23 cellular contexts compared by ENCODE assay signal in genomic region chr7:18399624-18400235, GRCh38.
A peak's percentile ranks its signal among the peaks of the same experiment; 100 is the strongest.
DNase-seq lines count a peak whose midpoint lies in the region; ATAC-seq, FAIRE-seq and TF ChIP-seq lines count a peak whose summit lies in the region.
"Had no signal": no experiment of that assay in that cellular context is flagged by ENCODE, and none has a peak within 500 bp of the region (broad histone marks: within the 10 kb centered on the region; RNA-seq: fewer than 3 reads in every experiment).

No MANE protein-coding gene starts in this region.

- no peak for ATAC-seq in HG03108 (IDR thresholded peaks at IDR 0.05; ENCODE audit: unreplicated experiment)
- ATAC-seq: activated naive CD8-positive, alpha-beta T cell treated with anti-CD3 and anti-CD28 coated beads, Interleukin-2, amount 50 U/mL, for 24 hours; HepG2; pancreas; right lobe of liver had no signal

- peak overlapping the region in 1 of 2 experiments; percentile 72 for H3K23ac ChIP-seq in mesenchymal stem cell (ENCODE audit: low read length in 2 of 2)

- H2AFZ ChIP-seq in astrocyte (ENCODE audit: low read depth, low read length): no peak overlapping the region
- no peak overlapping the region for H2AFZ ChIP-seq in mesenchymal stem cell (ENCODE audit: low read depth, low read length)

- H3K9me3 ChIP-seq in astrocyte (ENCODE audit: insufficient read depth, low read depth, low read length): no peaks in the 10 kb centered on the region
- no peaks in the 10 kb centered on the region for H3K9me3 ChIP-seq in mesenchymal stem cell (ENCODE audit: control insufficient read depth, low read length)
- H3K9me3 ChIP-seq: pancreas, right lobe of liver had no signal

- H3K27ac Mint-ChIP-seq in HFFc6: peak overlapping the region; percentile 41; the same call in 1 of the 2 replicates
- no peak overlapping the region for H3K27ac Mint-ChIP-seq in astrocyte (ENCODE audit: unreplicated experiment)
- H3K27ac Mint-ChIP-seq in activated naive CD4-positive, alpha-beta T cell treated with anti-CD3 and anti-CD28 coated beads for 36 hours: no peak overlapping the region
- H3K27ac Mint-ChIP-seq in activated T-helper 1 cell treated with anti-CD3 and anti-CD28 coated beads, Interleukin-12 subunit alpha, Interleukin-12 subunit beta, Interleukin-2, Interleukin-4 antibody, amounts not matched to agents 30 ng/mL and 10 ng/mL and 1 ng/mL, durations not matched to agents 14 hours and 24 hours and 36 hours: no peak overlapping the region
- H3K27ac Mint-ChIP-seq: activated CD4-positive, alpha-beta T cell treated with anti-CD3 and anti-CD28 coated beads, Interleukin-2, amount 10 ng/mL, durations not matched to agents 7 days and 5 days; activated naive CD8-positive, alpha-beta T cell treated with anti-CD3 and anti-CD28 coated beads, Interleukin-2, amount 50 U/mL, for 24 hours had no signal

- H3K9me3 Mint-ChIP-seq in HFFc6: no peaks in the 10 kb centered on the region
- peaks cover 1% of the 10 kb centered on the region for H3K9me3 Mint-ChIP-seq in astrocyte (ENCODE audit: unreplicated experiment)
- no peaks in the 10 kb centered on the region for H3K9me3 Mint-ChIP-seq in activated naive CD4-positive, alpha-beta T cell treated with anti-CD3 and anti-CD28 coated beads for 36 hours
- H3K9me3 Mint-ChIP-seq in activated T-helper 1 cell treated with anti-CD3 and anti-CD28 coated beads, Interleukin-12 subunit alpha, Interleukin-12 subunit beta, Interleukin-2, Interleukin-4 antibody, amounts not matched to agents 30 ng/mL and 10 ng/mL and 1 ng/mL, durations not matched to agents 14 hours and 24 hours and 36 hours: no peaks in the 10 kb centered on the region
- H3K9me3 Mint-ChIP-seq: activated CD4-positive, alpha-beta T cell treated with anti-CD3 and anti-CD28 coated beads, Interleukin-2, amount 10 ng/mL, durations not matched to agents 7 days and 5 days; activated naive CD8-positive, alpha-beta T cell treated with anti-CD3 and anti-CD28 coated beads, Interleukin-2, amount 50 U/mL, for 24 hours; naive B cell had no signal

- H3K4ac ChIP-seq in mesenchymal stem cell (ENCODE audit: low read depth in 1 of 2, low read length in 2 of 2): peak overlapping the region in 1 of 2 experiments; percentile 58

- H2BK12ac ChIP-seq in mesenchymal stem cell (ENCODE audit: low read length in 2 of 2): peak overlapping the region; percentile 28 to 72

- 68% methylated on average over 2 of the region's 2 CpGs for WGBS in mesenchymal stem cell

- no peaks in the 10 kb centered on the region for H3K79me2 ChIP-seq in astrocyte (ENCODE audit: insufficient read depth, low read length)

- no peaks in the 10 kb centered on the region for H3K27me3 Mint-ChIP-seq in HFFc6 (ENCODE audit: insufficient read depth)
- no peaks in the 10 kb centered on the region for H3K27me3 Mint-ChIP-seq in astrocyte (ENCODE audit: low read depth, unreplicated experiment)
- peaks cover 8% of the 10 kb centered on the region for H3K27me3 Mint-ChIP-seq in activated naive CD4-positive, alpha-beta T cell treated with anti-CD3 and anti-CD28 coated beads for 36 hours (ENCODE audit: low read depth)
- H3K27me3 Mint-ChIP-seq in activated T-helper 1 cell treated with anti-CD3 and anti-CD28 coated beads, Interleukin-12 subunit alpha, Interleukin-12 subunit beta, Interleukin-2, Interleukin-4 antibody, amounts not matched to agents 30 ng/mL and 10 ng/mL and 1 ng/mL, durations not matched to agents 14 hours and 24 hours and 36 hours (ENCODE audit: insufficient read depth): no peaks in the 10 kb centered on the region
- H3K27me3 Mint-ChIP-seq: activated naive CD8-positive, alpha-beta T cell treated with anti-CD3 and anti-CD28 coated beads, Interleukin-2, amount 50 U/mL, for 24 hours; naive B cell had no signal

- no peak overlapping the region for H2AK5ac ChIP-seq in mesenchymal stem cell (ENCODE audit: low read length, severe bottlenecking)

- H3K4me1 ChIP-seq in astrocyte (ENCODE audit: insufficient read depth, low read length) (peaks cover 8% of the 10 kb centered on the region), mesenchymal stem cell (ENCODE audit: control insufficient read depth, insufficient read depth, low read depth, low read length) (peaks cover 3% of the 10 kb centered on the region)
- H3K4me1 ChIP-seq: pancreas, right lobe of liver had no signal

- H2BK120ac ChIP-seq in mesenchymal stem cell (ENCODE audit: low read depth, low read length): no peak overlapping the region

- H3K4me2 ChIP-seq in astrocyte (ENCODE audit: low read length) (no peak overlapping the region), mesenchymal stem cell (ENCODE audit: low read length, poor library complexity, severe bottlenecking) (no peak overlapping the region)

- H3K18ac ChIP-seq in mesenchymal stem cell (ENCODE audit: low read depth in 1 of 2, low read length in 2 of 2): peak overlapping the region; percentile 37 to 73

- no peak overlapping the region for H4K8ac ChIP-seq in mesenchymal stem cell (ENCODE audit: low read length)

- intact Hi-C loops in activated naive CD4-positive, alpha-beta T cell treated with anti-CD3 and anti-CD28 coated beads for 36 hours (cut with micrococcal nuclease): no loop called here
- intact Hi-C loops in activated T-helper 1 cell treated with anti-CD3 and anti-CD28 coated beads, Interleukin-12 subunit alpha, Interleukin-12 subunit beta, Interleukin-2, Interleukin-4 antibody, amounts not matched to agents 30 ng/mL and 10 ng/mL and 1 ng/mL, durations not matched to agents 14 hours and 24 hours and 36 hours (cut with micrococcal nuclease): no loop called here

- H3K27ac ChIP-seq in astrocyte (ENCODE audit: low read depth, low read length) (no peak overlapping the region), mesenchymal stem cell (ENCODE audit: low read length, poor library complexity, severe bottlenecking) (peak overlapping the region; percentile 6)
- H3K27ac ChIP-seq: pancreas, right lobe of liver had no signal

- H3K4me3 Mint-ChIP-seq in HFFc6: peak overlapping the region; percentile 15; the same call in 1 of the 2 replicates
- H3K4me3 Mint-ChIP-seq in astrocyte (ENCODE audit: unreplicated experiment): no peak overlapping the region
- H3K4me3 Mint-ChIP-seq in activated naive CD4-positive, alpha-beta T cell treated with anti-CD3 and anti-CD28 coated beads for 36 hours: no peak overlapping the region
- H3K4me3 Mint-ChIP-seq in activated T-helper 1 cell treated with anti-CD3 and anti-CD28 coated beads, Interleukin-12 subunit alpha, Interleukin-12 subunit beta, Interleukin-2, Interleukin-4 antibody, amounts not matched to agents 30 ng/mL and 10 ng/mL and 1 ng/mL, durations not matched to agents 14 hours and 24 hours and 36 hours: no peak overlapping the region
- H3K4me3 Mint-ChIP-seq: activated CD4-positive, alpha-beta T cell treated with anti-CD3 and anti-CD28 coated beads, Interleukin-2, amount 10 ng/mL, durations not matched to agents 7 days and 5 days; activated naive CD8-positive, alpha-beta T cell treated with anti-CD3 and anti-CD28 coated beads, Interleukin-2, amount 50 U/mL, for 24 hours had no signal

- H3K14ac ChIP-seq in mesenchymal stem cell (ENCODE audit: low read length in 2 of 2): peak overlapping the region in 1 of 2 experiments; percentile 41

- H2BK15ac ChIP-seq in mesenchymal stem cell (ENCODE audit: low read depth, poor library complexity, severe bottlenecking): no peak overlapping the region

- H3K79me1 ChIP-seq in mesenchymal stem cell (replicated peaks; ENCODE audit: low read length, poor library complexity, severe bottlenecking): no peaks in the 10 kb centered on the region

- H3K36me3 Mint-ChIP-seq in HFFc6 (ENCODE audit: low read depth): no peaks in the 10 kb centered on the region
- H3K36me3 Mint-ChIP-seq in astrocyte (ENCODE audit: low read depth, unreplicated experiment): no peaks in the 10 kb centered on the region
- no peaks in the 10 kb centered on the region for H3K36me3 Mint-ChIP-seq in activated naive CD4-positive, alpha-beta T cell treated with anti-CD3 and anti-CD28 coated beads for 36 hours (ENCODE audit: low read depth)
- no peaks in the 10 kb centered on the region for H3K36me3 Mint-ChIP-seq in activated T-helper 1 cell treated with anti-CD3 and anti-CD28 coated beads, Interleukin-12 subunit alpha, Interleukin-12 subunit beta, Interleukin-2, Interleukin-4 antibody, amounts not matched to agents 30 ng/mL and 10 ng/mL and 1 ng/mL, durations not matched to agents 14 hours and 24 hours and 36 hours (ENCODE audit: low read depth)

- no peak overlapping the region for H2BK5ac ChIP-seq in mesenchymal stem cell (ENCODE audit: low read depth, low read length, poor library complexity, severe bottlenecking)

- H3K9ac ChIP-seq in astrocyte (ENCODE audit: low read length) (no peak overlapping the region), mesenchymal stem cell (ENCODE audit: low read length) (no peak overlapping the region)

- H3K4me1 Mint-ChIP-seq in HFFc6 (ENCODE audit: low read depth) (peaks cover 49% of the 10 kb centered on the region), astrocyte (ENCODE audit: low read depth, unreplicated experiment) (peaks cover 14% of the 10 kb centered on the region)
- H3K4me1 Mint-ChIP-seq in activated naive CD4-positive, alpha-beta T cell treated with anti-CD3 and anti-CD28 coated beads for 36 hours (ENCODE audit: low read depth): no peaks in the 10 kb centered on the region
- H3K4me1 Mint-ChIP-seq in activated T-helper 1 cell treated with anti-CD3 and anti-CD28 coated beads, Interleukin-12 subunit alpha, Interleukin-12 subunit beta, Interleukin-2, Interleukin-4 antibody, amounts not matched to agents 30 ng/mL and 10 ng/mL and 1 ng/mL, durations not matched to agents 14 hours and 24 hours and 36 hours (ENCODE audit: low read depth): no peaks in the 10 kb centered on the region
- H3K4me1 Mint-ChIP-seq: activated CD4-positive, alpha-beta T cell treated with anti-CD3 and anti-CD28 coated beads, Interleukin-2, amount 10 ng/mL, durations not matched to agents 7 days and 5 days had no signal

- H3K36me3 ChIP-seq in astrocyte (ENCODE audit: insufficient read depth, low read length) (no peaks in the 10 kb centered on the region), mesenchymal stem cell (ENCODE audit: control insufficient read depth in 1 of 2, insufficient read depth in 2 of 2, low read depth in 1 of 2, low read length in 2 of 2) (no peaks in the 10 kb centered on the region)
- H3K36me3 ChIP-seq: pancreas, right lobe of liver had no signal

- FAIRE-seq in astrocyte (lab: Jason Lieb, UNC): peak; percentile 56
- FAIRE-seq: HepG2, keratinocyte, pancreas had no signal

- no peak overlapping the region for H4K91ac ChIP-seq in mesenchymal stem cell (ENCODE audit: low read length)

- CTCF ChIA-PET in activated naive CD4-positive, alpha-beta T cell treated with anti-CD3 and anti-CD28 coated beads for 36 hours (lab: Charles Lee): no interaction called here

- no peaks in the 10 kb centered on the region for H4K20me1 ChIP-seq in astrocyte (ENCODE audit: insufficient read depth, low read length)

- TF ChIP-seq CTCF in AG10803 (conservative IDR thresholded peaks at IDR 0.05; ENCODE audit: low read length) (no peak), HFFc6 (IDR thresholded peaks at IDR 0.05) (no peak), astrocyte (IDR thresholded peaks at IDR 0.05; ENCODE audit: insufficient read depth, low read depth, low read length) (no peak)

- no peak overlapping the region for H3K4me3 ChIP-seq in AG10803 (ENCODE audit: low read length)
- H3K4me3 ChIP-seq in astrocyte (ENCODE audit: insufficient read depth, low read depth, low read length): no peak overlapping the region
- H3K4me3 ChIP-seq in mesenchymal stem cell (ENCODE audit: insufficient read depth in 1 of 2, low read depth in 1 of 2, low read length in 2 of 2): no peak overlapping the region
- H3K4me3 ChIP-seq: pancreas, right lobe of liver had no signal

- DNase-seq in AG10803 (ENCODE audit: low read depth): peak; percentile 15
- peak; percentile 12 for DNase-seq in HFFc6
- peak; percentile 24 for DNase-seq in astrocyte (ENCODE audit: low read depth)
- DNase-seq in mesenchymal stem cell: peak; percentile 16
- no peak for DNase-seq in SHP77 treated with DMSO at 0.1 percent for 48 hours (lab: John Stamatoyannopoulos, UW)
- DNase-seq in activated naive CD4-positive, alpha-beta T cell treated with anti-CD3 and anti-CD28 coated beads for 36 hours: no peak
- DNase-seq in activated T-helper 1 cell treated with anti-CD3 and anti-CD28 coated beads, Interleukin-12 subunit alpha, Interleukin-12 subunit beta, Interleukin-2, Interleukin-4 antibody, amounts not matched to agents 30 ng/mL and 10 ng/mL and 1 ng/mL, durations not matched to agents 14 hours and 24 hours and 36 hours (ENCODE audit: low spot score): no peak
- DNase-seq: activated CD4-positive, alpha-beta T cell treated with anti-CD3 and anti-CD28 coated beads, Interleukin-2, amount 10 ng/mL, durations not matched to agents 7 days and 5 days; activated effector memory CD4-positive, alpha-beta T cell treated with Interleukin-2 at 50 U/mL for 16 hours; activated naive CD8-positive, alpha-beta T cell treated with anti-CD3 and anti-CD28 coated beads, Interleukin-2, amount 50 U/mL, for 24 hours; cortex of kidney; H7; naive B cell; NCI-H2171 treated with DMSO at 0.1 percent for 48 hours; NCI-H748 treated with DMSO at 0.1 percent for 48 hours; pancreas; right lobe of liver; Right ventricle myocardium superior; stimulated activated CD4-positive, alpha-beta T cell treated with anti-CD3 and anti-CD28 coated beads, Interleukin-15, amount 100 ng/mL, for 24 hours; substantia nigra had no signal

- H3K27me3 ChIP-seq in astrocyte (ENCODE audit: insufficient read depth, low read length): no peaks in the 10 kb centered on the region
- H3K27me3 ChIP-seq in mesenchymal stem cell (ENCODE audit: control insufficient read depth in 1 of 2, insufficient read depth in 1 of 2, low read length in 2 of 2): no peaks in the 10 kb centered on the region
- H3K27me3 ChIP-seq: pancreas had no signal

Comparison
In these comparisons a context has a peak if more than half of its experiments do, and no peak if none do; other contexts are left out.
1. DNase-seq: peak in AG10803 (single experiment), HFFc6 (single experiment), astrocyte (single experiment) and mesenchymal stem cell (single experiment); none in SHP77 treated with DMSO at 0.1 percent for 48 hours (single experiment), activated naive CD4-positive, alpha-beta T cell treated with anti-CD3 and anti-CD28 coated beads for 36 hours (single experiment) and activated T-helper 1 cell treated with anti-CD3 and anti-CD28 coated beads, Interleukin-12 subunit alpha, Interleukin-12 subunit beta, Interleukin-2, Interleukin-4 antibody, amounts not matched to agents 30 ng/mL and 10 ng/mL and 1 ng/mL, durations not matched to agents 14 hours and 24 hours and 36 hours (single experiment).